ENCODE assay signal across 16 cellular contexts in the genomic region with DNA sequence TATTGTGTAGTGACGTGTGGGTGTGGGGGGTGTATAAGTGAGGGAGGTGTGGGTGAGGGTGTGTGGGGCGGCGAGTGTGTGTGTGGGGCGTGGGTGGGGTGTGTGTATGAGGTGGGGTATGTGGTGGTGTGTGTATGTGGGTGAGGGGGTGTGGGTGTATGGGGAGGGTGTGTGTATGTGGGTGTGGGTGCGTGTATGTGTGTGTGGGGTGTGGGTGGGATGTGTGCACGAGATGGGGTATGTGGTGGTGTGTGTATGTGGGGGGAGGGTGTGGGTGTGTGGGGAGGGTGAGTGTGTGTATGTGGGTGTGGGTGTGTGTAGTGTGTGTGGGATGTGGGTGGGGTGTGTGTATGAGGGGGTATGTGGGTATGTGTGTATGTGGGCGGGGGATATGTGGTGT.
DNase-seq lines count a peak whose midpoint lies in the region; ATAC-seq, FAIRE-seq and TF ChIP-seq lines count a peak whose summit lies in the region.
"Had no signal": no experiment of that assay in that cellular context is flagged by ENCODE, and none has a peak within 500 bp of the region (broad histone marks: within the 10 kb centered on the region; RNA-seq: fewer than 3 reads in every experiment).

No MANE protein-coding gene starts in this region.

- H3K4me1 ChIP-seq in HEK293 (ENCODE audit: control insufficient read depth, insufficient read depth, low read length) (no peaks in the 10 kb centered on the region), H1 (replicated peaks in 1 of 4; ENCODE audit: control insufficient read depth in 3 of 4, insufficient read depth in 4 of 4, low read length in 3 of 4) (no peaks in the 10 kb centered on the region), aorta (ENCODE audit: control insufficient read depth in 1 of 2, insufficient read depth in 2 of 2, low read length in 2 of 2) (no peaks in the 10 kb centered on the region), MM.1S (ENCODE audit: low read length) (no peaks in the 10 kb centered on the region), HAP-1 (no peaks in the 10 kb centered on the region)
- H3K4me1 ChIP-seq: A549 had no signal

- no peak for TF ChIP-seq RAD21 in H1 (IDR thresholded peaks at IDR 0.05 in 1 of 2, conservative IDR thresholded peaks at IDR 0.05 in 1 of 2; ENCODE audit: low read depth in 2 of 2, low read length in 2 of 2)

- no peak overlapping the region for H2BK120ac ChIP-seq in H1 (replicated peaks; ENCODE audit: low read depth, low read length)

- H2AFZ ChIP-seq in H1 (ENCODE audit: low read length) = no peak overlapping the region
- H2AFZ ChIP-seq in MM.1S (ENCODE audit: low read length) = no peak overlapping the region

- H2BK15ac ChIP-seq in H1 (ENCODE audit: low read length) = no peak overlapping the region

- H3K36me3 ChIP-seq in HEK293 (ENCODE audit: control insufficient read depth in 2 of 2, insufficient read depth in 1 of 2, low read length in 2 of 2) (no peaks in the 10 kb centered on the region), H1 (ENCODE audit: control insufficient read depth in 2 of 4, insufficient read depth in 4 of 4, low read length in 3 of 4) (no peaks in the 10 kb centered on the region), aorta (ENCODE audit: control insufficient read depth in 1 of 2, insufficient read depth in 2 of 2, low read length in 1 of 2) (no peaks in the 10 kb centered on the region), MM.1S (replicated peaks; ENCODE audit: insufficient read depth, low read length) (no peaks in the 10 kb centered on the region), HAP-1 (replicated peaks) (no peaks in the 10 kb centered on the region)

- no peak overlapping the region for H3K4ac ChIP-seq in H1 (replicated peaks; ENCODE audit: insufficient read length, low read depth, low read length)

- no peak overlapping the region for H4K5ac ChIP-seq in H1 (ENCODE audit: insufficient read length, low read depth, low read length)

- peak overlapping the region; percentile 26 for H3K56ac ChIP-seq in H1 (replicated peaks; ENCODE audit: insufficient read length, low read depth, low read length)

- H3K9ac ChIP-seq in H1 (replicated peaks in 1 of 4; ENCODE audit: extremely low read depth in 1 of 4, low read depth in 3 of 4, low read length in 3 of 4) (no peak overlapping the region), MM.1S (ENCODE audit: low read length) (no peak overlapping the region)

- no peak overlapping the region for H3K4me2 ChIP-seq in H1 (ENCODE audit: insufficient read depth in 1 of 2, low read depth in 2 of 2, low read length in 2 of 2)
- no peak overlapping the region for H3K4me2 ChIP-seq in MM.1S (ENCODE audit: low read depth, low read length)
- H3K4me2 ChIP-seq: A549 had no signal

- no peak overlapping the region for H4K91ac ChIP-seq in H1 (replicated peaks; ENCODE audit: insufficient read length, low read length)

- H4K8ac ChIP-seq in H1 (ENCODE audit: extremely low read depth, insufficient read depth, low read length) = no peak overlapping the region

- no peaks in the 10 kb centered on the region for H3F3A ChIP-seq in MM.1S (ENCODE audit: insufficient read depth, low read length)

- no peak overlapping the region for H3K14ac ChIP-seq in H1 (ENCODE audit: insufficient read length)

- intact Hi-C loops in aorta (cut with DNase I) = no loop called here

- no peak overlapping the region for H3K18ac ChIP-seq in H1 (ENCODE audit: extremely low read depth, low read length)

- no peak overlapping the region for H2BK5ac ChIP-seq in H1 (ENCODE audit: low read depth, low read length)

- no peaks in the 10 kb centered on the region for H3K27me3 ChIP-seq in H1 (replicated peaks in 1 of 4; ENCODE audit: control insufficient read depth in 3 of 4, extremely low read depth in 1 of 4, insufficient read depth in 3 of 4, low read length in 3 of 4)
- H3K27me3 ChIP-seq in aorta (ENCODE audit: control insufficient read depth in 1 of 2, insufficient read depth in 2 of 2, low read length in 1 of 2) = no peaks in the 10 kb centered on the region
- H3K27me3 ChIP-seq in MM.1S (replicated peaks; ENCODE audit: insufficient read depth, low read length) = no peaks in the 10 kb centered on the region
- H3K27me3 ChIP-seq in HAP-1 (ENCODE audit: low read depth) = no peaks in the 10 kb centered on the region

- TF ChIP-seq EP300 in H1 (IDR thresholded peaks at IDR 0.05; ENCODE audit: borderline replicate concordance in 1 of 2, low read depth in 2 of 2, low read length in 2 of 2) = no peak

- no peak for TF ChIP-seq POLR2A in H1 (IDR thresholded peaks at IDR 0.05; ENCODE audit: control extremely low read depth in 1 of 2, low read depth in 2 of 2, low read length in 2 of 2)

- ATAC-seq in omental fat pad (ENCODE audit: low FRiP score) (peak; percentile 14), aorta (ENCODE audit: low FRiP score) (peak; percentile 41)
- ATAC-seq: A549; CD8-positive, alpha-beta T cell; HepG2 had no signal

- CTCF ChIA-PET in HEK293 (lab: Yijun Ruan, JAX) = no interaction called here
- CTCF ChIA-PET in H1 (lab: Charles Lee; ENCODE audit: partially characterized antibody) = no interaction called here

- in situ Hi-C loops in HAP-1 (cut with MboI; ENCODE audit: low sequenced_read_pairs) = no loop called here

- no peak overlapping the region for H2BK20ac ChIP-seq in H1 (ENCODE audit: low read length)

- H3K23me2 ChIP-seq in H1 (ENCODE audit: low read depth, low read length) = peaks cover 10% of the 10 kb centered on the region; the same call in 1 of the 2 replicates

- H3K79me2 ChIP-seq in H1 (ENCODE audit: control insufficient read depth in 1 of 2, insufficient read depth in 2 of 2, low read length in 2 of 2) (no peaks in the 10 kb centered on the region), MM.1S (ENCODE audit: low read length) (no peaks in the 10 kb centered on the region)

- DNase-seq in H1 (ENCODE audit: low read depth in 1 of 2, low spot score in 2 of 2) (no peak), omental fat pad (ENCODE audit: low spot score) (no peak), aorta (no peak), MM.1S (no peak), HAP-1 (ENCODE audit: low spot score in 2 of 2) (no peak)
- DNase-seq: CD8-positive, alpha-beta T cell; COR-L47; DMS153; DMS79 treated with DMSO at 0.1 percent for 48 hours; EL had no signal

- H4K20me1 ChIP-seq in H1 (replicated peaks in 1 of 2; ENCODE audit: control insufficient read depth in 1 of 2, insufficient read depth in 2 of 2, low read length in 2 of 2) (no peaks in the 10 kb centered on the region), MM.1S (ENCODE audit: insufficient read depth, low read length) (no peaks in the 10 kb centered on the region)

- H3K9me3 ChIP-seq in HEK293 (ENCODE audit: control insufficient read depth, insufficient read depth, low read depth, low read length) (no peaks in the 10 kb centered on the region), H1 (ENCODE audit: insufficient read depth in 2 of 2, low read depth in 1 of 2, low read length in 1 of 2) (no peaks in the 10 kb centered on the region), aorta (ENCODE audit: control insufficient read depth, low read length) (no peaks in the 10 kb centered on the region), MM.1S (replicated peaks; ENCODE audit: insufficient read depth, low read length) (no peaks in the 10 kb centered on the region), HAP-1 (no peaks in the 10 kb centered on the region)
- H3K9me3 ChIP-seq: A549 had no signal

- TF ChIP-seq CTCF in HEK293 (tag by site-specific recombination; IDR thresholded peaks at IDR 0.05) (no peak), H1 (IDR thresholded peaks at IDR 0.05; ENCODE audit: control extremely low read depth in 1 of 3, insufficient read depth in 1 of 3, low read depth in 1 of 3, low read length in 3 of 3) (no peak), omental fat pad (IDR thresholded peaks at IDR 0.05) (no peak), MM.1S (IDR thresholded peaks at IDR 0.05; ENCODE audit: low read length) (no peak)

- 100% methylated on average over 2 of the region's 7 CpGs; no CpG with 5 or more reads in 1 of the 2 experiments for WGBS in H1 (ENCODE audit: extremely low coverage in 1 of 2, insufficient coverage in 1 of 2, insufficient read length in 1 of 2, insufficient replicate concordance in 2 of 2, low coverage in 1 of 2, low lambda C conversion rate in 2 of 2, missing lambda C conversion rate in 1 of 2), 2 experiments
- 89 to 91% methylated on average over 7 of the region's 7 CpGs for WGBS in aorta, 2 donors

- no peaks in the 10 kb centered on the region for H3K79me1 ChIP-seq in H1 (ENCODE audit: low read depth, low read length)

- no peak overlapping the region for H2AK5ac ChIP-seq in H1 (ENCODE audit: low read depth, low read length)

- H3K27ac ChIP-seq in HEK293 (ENCODE audit: extremely low read depth, low read depth, low read length) = no peak overlapping the region
- H3K27ac ChIP-seq in H1 (ENCODE audit: low read depth, low read length) = no peak overlapping the region
- no peak overlapping the region for H3K27ac ChIP-seq in aorta (ENCODE audit: low read depth in 1 of 2, low read length in 2 of 2)
- H3K27ac ChIP-seq in MM.1S (ENCODE audit: low read length) = no peak overlapping the region
- H3K27ac ChIP-seq: A549 had no signal

- no peak overlapping the region for H3K4me3 ChIP-seq in HEK293 (ENCODE audit: low read depth, low read length)
- H3K4me3 ChIP-seq in H1 (ENCODE audit: extremely low read depth in 1 of 4, insufficient read depth in 2 of 4, low read depth in 3 of 4, low read length in 4 of 4) = no peak overlapping the region
- H3K4me3 ChIP-seq in aorta (ENCODE audit: low read length in 2 of 2) = no peak overlapping the region
- H3K4me3 ChIP-seq in MM.1S (ENCODE audit: low read length) = no peak overlapping the region
- no peak overlapping the region for H3K4me3 ChIP-seq in HAP-1
- H3K4me3 ChIP-seq: A549 had no signal

- POLR2A ChIA-PET in HEK293 (lab: Yijun Ruan, JAX) = no interaction called here
- POLR2A ChIA-PET in H1 (lab: Charles Lee; ENCODE audit: partially characterized antibody) = no interaction called here

- H3K9me2 ChIP-seq in MM.1S (replicated peaks; ENCODE audit: insufficient read depth, low read length) = no peaks in the 10 kb centered on the region

- FAIRE-seq in H1 (lab: Jason Lieb, UNC) = no peak
- FAIRE-seq: A549, D721Med, G401.6, H54, HepG2 had no signal

- H3K23ac ChIP-seq in H1 (ENCODE audit: insufficient read length) = no peak overlapping the region

- H2BK12ac ChIP-seq in H1 (ENCODE audit: low read depth, low read length) = no peak overlapping the region

TF ChIP-seq in HEK293, 187 proteins besides CTCF, POLR2A, EP300 and RAD21:
- TF ChIP-seq ZNF501 (tag by site-specific recombination; IDR thresholded peaks at IDR 0.05) (no peak), EGR2 (tag by site-specific recombination; IDR thresholded peaks at IDR 0.05; ENCODE audit: low read depth) (peak; percentile 43; the same call in 1 of the 2 replicates), ZNF837 (tag by site-specific recombination; IDR thresholded peaks at IDR 0.05) (no peak), KLF10 (tag by site-specific recombination; IDR thresholded peaks at IDR 0.05) (no peak)
TF ChIP-seq in HEK293: peak in this region for 1.

TF ChIP-seq in H1, 55 proteins besides CTCF, POLR2A, EP300 and RAD21 (continues in another document):
- TF ChIP-seq SIX5 (IDR thresholded peaks at IDR 0.05; ENCODE audit: low read depth, low read length) = no peak
- no peak for TF ChIP-seq JUN (IDR thresholded peaks at IDR 0.05; ENCODE audit: low read depth, low read length)
- TF ChIP-seq RNF2 (IDR thresholded peaks at IDR 0.05; ENCODE audit: borderline replicate concordance, low read depth, low read length, missing control alignments, poor library complexity, severe bottlenecking) = no peak
- no peak for TF ChIP-seq CEBPB (IDR thresholded peaks at IDR 0.05; ENCODE audit: low read depth, low read length)
